In genomic region chr7:73266719-73267368, GRCh38 we compare ENCODE assay signal across 8 cellular contexts. TPM values are rescaled to one million over a fixed set of nuclear protein-coding genes. Genes with fewer than 3 reads are reported as not detected.
DNase-seq lines count a peak whose midpoint lies in the region; ATAC-seq and TF ChIP-seq lines count a peak whose summit lies in the region.
"Not testable (repeated sequence)": the region's sequence is repeated elsewhere in the genome, so short reads cannot be mapped to it uniquely, and the experiment has no call there.

No MANE protein-coding gene starts in this region.

- not testable (repeated sequence) for H3K4me3 ChIP-seq in RWPE2 (ENCODE audit: severe bottlenecking)

- H3K27me3 ChIP-seq in RWPE2 (ENCODE audit: insufficient read depth, poor library complexity, severe bottlenecking); foreskin keratinocyte: not testable (repeated sequence)

- DNase-seq in RWPE2 (ENCODE audit: low spot score); foreskin keratinocyte; stimulated activated naive CD8-positive, alpha-beta T cell treated with anti-CD3 and anti-CD28 coated beads, Interleukin-15, Interleukin-2, amounts not matched to agents 100 U/mL and 50 U/mL, for 24 hours: not testable (repeated sequence)

- H3K4me1 ChIP-seq in RWPE2 (ENCODE audit: insufficient read depth, poor library complexity, severe bottlenecking); foreskin keratinocyte: not testable (repeated sequence)

- H3K9me3 ChIP-seq in RWPE2 (ENCODE audit: severe bottlenecking): not testable (repeated sequence)

- ATAC-seq in GM18519 (IDR thresholded peaks at IDR 0.05; ENCODE audit: low FRiP score, unreplicated experiment): peak; percentile 75
- ATAC-seq in GM19438 (IDR thresholded peaks at IDR 0.05; ENCODE audit: low read depth, unreplicated experiment): peak; percentile 62
- ATAC-seq in GM21737 (IDR thresholded peaks at IDR 0.05; ENCODE audit: unreplicated experiment): peak; percentile 69
- ATAC-seq in HG02938 (IDR thresholded peaks at IDR 0.05; ENCODE audit: unreplicated experiment): peak; percentile 70
- peak; percentile 78 for ATAC-seq in HG03280 (IDR thresholded peaks at IDR 0.05; ENCODE audit: unreplicated experiment)
- ATAC-seq in RWPE2 (ENCODE audit: low read depth): peak; percentile 93
- peak; percentile 70 for ATAC-seq in foreskin keratinocyte
- ATAC-seq in stimulated activated naive CD8-positive, alpha-beta T cell treated with anti-CD3 and anti-CD28 coated beads, Interleukin-15, Interleukin-2, amounts not matched to agents 100 U/mL and 50 U/mL, for 24 hours: peak; percentile 86

- TF ChIP-seq CTCF in RWPE2 (IDR thresholded peaks at IDR 0.05; ENCODE audit: poor library complexity, severe bottlenecking); foreskin keratinocyte (conservative IDR thresholded peaks at IDR 0.05): not testable (repeated sequence)

- H3K36me3 ChIP-seq in RWPE2 (ENCODE audit: low read depth): not testable (repeated sequence)

- H3K27ac ChIP-seq in RWPE2 (ENCODE audit: poor library complexity, severe bottlenecking); foreskin keratinocyte: not testable (repeated sequence)

RNA-seq across cellular contexts. Expression of gene NSUN5, which starts 41.8 kb away (rescaled TPM):
- total RNA-seq in foreskin keratinocyte: 31.1 and 34.0 TPM in 2 replicates
- polyA plus RNA-seq in foreskin keratinocyte: 40.4 and 41.8 TPM in 2 replicates
